Comparison of ENCODE assay signal across 14 cellular contexts in the genomic region with DNA sequence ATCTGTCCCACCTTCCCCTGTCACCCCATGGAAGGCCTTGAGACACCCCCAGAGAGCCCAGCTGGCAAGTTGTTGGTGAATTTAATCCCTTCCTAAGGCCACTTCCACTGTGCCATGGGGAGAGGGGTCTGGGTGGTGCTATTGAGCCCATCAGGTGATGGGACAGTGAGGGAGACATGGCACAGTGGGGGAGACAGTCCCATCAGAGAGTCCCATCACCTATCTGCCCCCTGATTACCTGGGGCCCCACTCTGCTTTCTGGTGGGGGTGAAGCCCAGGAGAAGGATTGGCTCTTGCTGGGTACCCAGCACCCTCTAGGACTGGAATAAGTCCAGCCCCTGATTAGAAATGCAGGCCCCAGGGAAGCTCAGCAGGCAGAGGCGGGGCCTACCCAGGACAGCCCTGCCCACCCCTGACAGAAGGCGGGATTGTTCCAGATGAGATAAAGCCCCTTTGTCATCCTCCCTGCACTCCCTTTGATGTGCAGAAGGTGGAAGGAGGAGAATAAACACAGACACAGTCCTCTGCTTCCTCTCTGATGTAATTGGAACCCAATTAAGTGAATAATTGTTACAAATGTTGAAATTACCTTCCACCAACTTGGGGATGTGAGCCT. TPM values are rescaled to one million over a fixed set of nuclear protein-coding genes. Genes with fewer than 3 reads are reported as not detected.
DNase-seq lines count a peak whose midpoint lies in the region; ATAC-seq and TF ChIP-seq lines count a peak whose summit lies in the region.
"Had no signal": no experiment of that assay in that cellular context is flagged by ENCODE, and none has a peak within 500 bp of the region (broad histone marks: within the 10 kb centered on the region; RNA-seq: fewer than 3 reads in every experiment).

No MANE protein-coding gene starts in this region.

- no peak overlapping the region for H3K4me3 Mint-ChIP-seq in neural progenitor cell
- H3K4me3 Mint-ChIP-seq: activated T-cell treated with anti-CD3 and anti-CD28 coated beads, Interleukin-2, amount 50 U/mL, for 4 hours; HFFc6 had no signal

- no peak for TF ChIP-seq POLR2A in HCT116 (IDR thresholded peaks at IDR 0.05; ENCODE audit: borderline replicate concordance, extremely low read depth, insufficient read depth, insufficient read length)

- no peaks in the 10 kb centered on the region for H3K79me2 ChIP-seq in HCT116 (ENCODE audit: insufficient read depth, low read length)
- no peaks in the 10 kb centered on the region for H3K79me2 ChIP-seq in neural progenitor cell (ENCODE audit: low read depth)

- H4K20me1 ChIP-seq in HCT116 (ENCODE audit: insufficient read depth) (no peaks in the 10 kb centered on the region), neural progenitor cell (ENCODE audit: low read depth) (no peaks in the 10 kb centered on the region)

- no peaks in the 10 kb centered on the region for H3F3A ChIP-seq in neural progenitor cell (ENCODE audit: low read depth)

- no peak overlapping the region for H3K4me2 ChIP-seq in HCT116 (ENCODE audit: low read length)
- H3K4me2 ChIP-seq in neural progenitor cell, result peak overlapping the region; percentile 43

- H3K9me2 ChIP-seq in HCT116 (ENCODE audit: insufficient read depth), result no peaks in the 10 kb centered on the region

- CTCF ChIA-PET in HCT116 (lab: Charles Lee), result no interaction called here

- H3K36me3 ChIP-seq in HCT116 (ENCODE audit: control insufficient read depth in 1 of 2, insufficient read depth in 2 of 2, low read length in 2 of 2) (no peaks in the 10 kb centered on the region), neural progenitor cell (no peaks in the 10 kb centered on the region)
- H3K36me3 ChIP-seq: BLaER1 treated with 17β-estradiol and CSF1 and Interleukin-3, amounts not matched to agents 10 nM and 100 nM; SJSA1 had no signal

- H3K9me3 ChIP-seq in HCT116 (ENCODE audit: control insufficient read depth in 1 of 2, insufficient read depth in 1 of 2, low read depth in 1 of 2, low read length in 2 of 2), result no peaks in the 10 kb centered on the region
- H3K9me3 ChIP-seq in neural progenitor cell (ENCODE audit: low read depth), result no peaks in the 10 kb centered on the region
- H3K9me3 ChIP-seq: BLaER1 treated with 17β-estradiol and CSF1 and Interleukin-3, amounts not matched to agents 10 nM and 100 nM; SJSA1 had no signal

- H3K4me3 ChIP-seq in HCT116 (replicated peaks in 1 of 2; ENCODE audit: low read depth in 1 of 2, low read length in 2 of 2) (no peak overlapping the region), dorsolateral prefrontal cortex (peak overlapping the region in 7 of 59 donors; percentile 4 to 29 (median 22)), neural progenitor cell (no peak overlapping the region)
- H3K4me3 ChIP-seq: BLaER1 treated with 17β-estradiol and CSF1 and Interleukin-3, amounts not matched to agents 10 nM and 100 nM; SJSA1 had no signal

- no peak for DNase-seq in HCT116 (ENCODE audit: low read depth, low spot score)
- DNase-seq in NCI-H345 (lab: John Stamatoyannopoulos, UW), result peak; percentile 55
- DNase-seq in dorsolateral prefrontal cortex, result peak in 9 of 10 donors; percentile 55 to 85 (median 78)
- DNase-seq in neural progenitor cell (ENCODE audit: low spot score), result peak; percentile 83
- DNase-seq in dedifferentiated amniotic fluid mesenchymal stem cell (ENCODE audit: extremely low spot score), result no peak
- DNase-seq in cerebellar nuclear complex (lab: John Stamatoyannopoulos, UW), result no peak
- DNase-seq in NK-92 treated with Interleukin-12 subunit alpha and Interleukin-12 subunit beta, amount 100 ng/mL, for 24 hours (lab: John Stamatoyannopoulos, UW), result no peak
- DNase-seq: activated T-cell treated with anti-CD3 and anti-CD28 coated beads, Interleukin-2, amount 50 U/mL, for 4 hours; HFFc6 had no signal

- peaks cover 28% of the 10 kb centered on the region for H3K27me3 ChIP-seq in HCT116 (ENCODE audit: insufficient read depth, low read length)
- no peaks in the 10 kb centered on the region for H3K27me3 ChIP-seq in dorsolateral prefrontal cortex
- H3K27me3 ChIP-seq in neural progenitor cell, result no peaks in the 10 kb centered on the region
- H3K27me3 ChIP-seq: BLaER1 treated with 17β-estradiol and CSF1 and Interleukin-3, amounts not matched to agents 10 nM and 100 nM had no signal

- H3K36me3 Mint-ChIP-seq in neural progenitor cell, result no peaks in the 10 kb centered on the region

- TF ChIP-seq CTCF in HCT116 (IDR thresholded peaks at IDR 0.05 in 2 of 3, conservative IDR thresholded peaks at IDR 0.05 in 1 of 3; ENCODE audit: borderline replicate concordance in 1 of 3, insufficient read depth in 1 of 3, low read depth in 2 of 3, low read length in 2 of 3), result no peak
- TF ChIP-seq CTCF in dorsolateral prefrontal cortex (IDR thresholded peaks at IDR 0.05 in 54 of 56, conservative IDR thresholded peaks at IDR 0.05 in 2 of 56; ENCODE audit: low read depth in 1 of 56, partially characterized antibody in 56 of 56), result peak in 21 of 56 donors; percentile 7 to 35 (median 21)
- TF ChIP-seq CTCF in neural progenitor cell (IDR thresholded peaks at IDR 0.05), result no peak

- H3K27me3 Mint-ChIP-seq in neural progenitor cell (ENCODE audit: insufficient read depth, low read depth), result peaks cover 21% of the 10 kb centered on the region

- BruUV-seq in HCT116 (replicated peaks; lab: Mats Ljungman, UMichigan), result no TSS peak

- RAD21 ChIA-PET in HCT116 (lab: Charles Lee; ENCODE audit: low non-redundant PET in 1 of 2, low total read pairs in 2 of 2, uncharacterized antibody in 2 of 2, unreplicated experiment in 2 of 2), result no interaction called here

- peaks cover 2% of the 10 kb centered on the region for H3K9me3 Mint-ChIP-seq in neural progenitor cell
- H3K9me3 Mint-ChIP-seq: activated T-cell treated with anti-CD3 and anti-CD28 coated beads, Interleukin-2, amount 50 U/mL, for 4 hours; HFFc6 had no signal

- no peak for TF ChIP-seq RAD21 in HCT116 (IDR thresholded peaks at IDR 0.05; ENCODE audit: low read depth)

- H3K4me1 ChIP-seq in HCT116 (ENCODE audit: control insufficient read depth in 1 of 2, insufficient read depth in 2 of 2, low read length in 2 of 2) (no peaks in the 10 kb centered on the region), neural progenitor cell (peaks cover 37% of the 10 kb centered on the region)
- H3K4me1 ChIP-seq: SJSA1 had no signal

- intact Hi-C loops in HCT116 (cut with micrococcal nuclease), result no loop called here
- intact Hi-C loops in dorsolateral prefrontal cortex (cut with DNase I), result no loop called here

- POLR2A ChIA-PET in HCT116 (lab: Charles Lee), result no interaction called here

- no peak overlapping the region for H3K9ac ChIP-seq in HCT116 (ENCODE audit: low read length)
- no peak overlapping the region for H3K9ac ChIP-seq in neural progenitor cell
- H3K9ac ChIP-seq: BLaER1 treated with 17β-estradiol and CSF1 and Interleukin-3, amounts not matched to agents 10 nM and 100 nM had no signal

- H2AFZ ChIP-seq in HCT116 (ENCODE audit: low read depth, low read length, poor library complexity, severe bottlenecking), result no peak overlapping the region
- H2AFZ ChIP-seq in neural progenitor cell (replicated peaks), result no peak overlapping the region

- H3K4me1 Mint-ChIP-seq in neural progenitor cell, result peaks cover 25% of the 10 kb centered on the region

- H3K27ac ChIP-seq in HCT116 (ENCODE audit: low read depth, low read length) (no peak overlapping the region), dorsolateral prefrontal cortex (peak overlapping the region; percentile 8 to 96 (median 84)), neural progenitor cell (no peak overlapping the region)
- H3K27ac ChIP-seq: BLaER1 treated with 17β-estradiol and CSF1 and Interleukin-3, amounts not matched to agents 10 nM and 100 nM; SJSA1 had no signal

- ATAC-seq in HCT116, result peak; percentile 77
- no peak for ATAC-seq in GM19351 (IDR thresholded peaks at IDR 0.05; ENCODE audit: unreplicated experiment)
- ATAC-seq: activated T-cell treated with anti-CD3 and anti-CD28 coated beads, Interleukin-2, amount 50 U/mL, for 4 hours had no signal

- H3K27ac Mint-ChIP-seq in neural progenitor cell, result no peak overlapping the region
- H3K27ac Mint-ChIP-seq: HFFc6 had no signal

TF ChIP-seq in HCT116, 20 proteins besides CTCF, POLR2A, EP300 and RAD21 (continues in another document):
- TF ChIP-seq JUND (IDR thresholded peaks at IDR 0.05), result no peak
- TF ChIP-seq POLR2AphosphoS5 (IDR thresholded peaks at IDR 0.05; ENCODE audit: low read depth, low read length), result no peak
- TF ChIP-seq SP1 (IDR thresholded peaks at IDR 0.05; ENCODE audit: low read depth), result no peak
- no peak for TF ChIP-seq SIN3A (IDR thresholded peaks at IDR 0.05; ENCODE audit: low read depth)
- TF ChIP-seq ZNF274 (IDR thresholded peaks at IDR 0.05; ENCODE audit: low read depth, low read length), result no peak
- no peak for TF ChIP-seq YY1 (IDR thresholded peaks at IDR 0.05; ENCODE audit: extremely low read depth, insufficient replicate concordance, low read depth, low read length)
- TF ChIP-seq EZH2phosphoT487 (IDR thresholded peaks at IDR 0.05; ENCODE audit: borderline replicate concordance), result no peak
- no peak for TF ChIP-seq EZH2 (IDR thresholded peaks at IDR 0.05)
- no peak for TF ChIP-seq SRF (IDR thresholded peaks at IDR 0.05; ENCODE audit: low read depth)
- no peak for TF ChIP-seq FOSL1 (IDR thresholded peaks at IDR 0.05; ENCODE audit: low read depth)
- TF ChIP-seq ZFX (IDR thresholded peaks at IDR 0.05), result no peak
- no peak for TF ChIP-seq TCF7L2 (IDR thresholded peaks at IDR 0.05; ENCODE audit: borderline replicate concordance, extremely low read depth, insufficient read depth, insufficient read length)
- TF ChIP-seq EGR1 (IDR thresholded peaks at IDR 0.05; ENCODE audit: low read depth), result no peak
- TF ChIP-seq, protein P1, sequence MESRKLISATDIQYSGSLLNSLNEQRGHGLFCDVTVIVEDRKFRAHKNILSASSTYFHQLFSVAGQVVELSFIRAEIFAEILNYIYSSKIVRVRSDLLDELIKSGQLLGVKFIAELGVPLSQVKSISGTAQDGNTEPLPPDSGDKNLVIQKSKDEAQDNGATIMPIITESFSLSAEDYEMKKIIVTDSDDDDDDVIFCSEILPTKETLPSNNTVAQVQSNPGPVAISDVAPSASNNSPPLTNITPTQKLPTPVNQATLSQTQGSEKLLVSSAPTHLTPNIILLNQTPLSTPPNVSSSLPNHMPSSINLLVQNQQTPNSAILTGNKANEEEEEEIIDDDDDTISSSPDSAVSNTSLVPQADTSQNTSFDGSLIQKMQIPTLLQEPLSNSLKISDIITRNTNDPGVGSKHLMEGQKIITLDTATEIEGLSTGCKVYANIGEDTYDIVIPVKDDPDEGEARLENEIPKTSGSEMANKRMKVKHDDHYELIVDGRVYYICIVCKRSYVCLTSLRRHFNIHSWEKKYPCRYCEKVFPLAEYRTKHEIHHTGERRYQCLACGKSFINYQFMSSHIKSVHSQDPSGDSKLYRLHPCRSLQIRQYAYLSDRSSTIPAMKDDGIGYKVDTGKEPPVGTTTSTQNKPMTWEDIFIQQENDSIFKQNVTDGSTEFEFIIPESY (IDR thresholded peaks at IDR 0.05; ENCODE audit: extremely low read depth, insufficient replicate concordance, low read length), result no peak

RNA-seq across cellular contexts. Expression of gene TMEM132E, which starts 18.9 kb away (rescaled TPM):
- total RNA-seq in HCT116 (2021; ENCODE audit: unreplicated experiment) (not detected), dorsolateral prefrontal cortex (10 to 100 TPM in 79 of 120 experiments, 1 to 10 TPM in 41; 4.4 to 21.1 (median 11.1) TPM), neural progenitor cell (ENCODE audit: low replicate concordance) (0.21 and 0.43 TPM in 2 replicates)
- polyA plus RNA-seq in HCT116 (2012), result 0.01 TPM in 1 of 2 replicates, not detected in the other
- total RNA-seq: dermis microvascular lymphatic vessel endothelial cell, fibroblast of villous mesenchyme, HFFc6 had no signal

Comparison
In these comparisons a context has a peak if more than half of its experiments do, and no peak if none do; other contexts are left out.
1. DNase-seq: peak in NCI-H345 (single experiment), dorsolateral prefrontal cortex (9 of 10) and neural progenitor cell (single experiment); none in HCT116 (single experiment), dedifferentiated amniotic fluid mesenchymal stem cell (single experiment), cerebellar nuclear complex (0 of 2) and NK-92 treated with Interleukin-12 subunit alpha and Interleukin-12 subunit beta, amount 100 ng/mL, for 24 hours (single experiment).
2. H3K27ac ChIP-seq: peak in dorsolateral prefrontal cortex (59 of 59); none in HCT116 (single experiment) and neural progenitor cell (single experiment).